Comparison of ENCODE assay signal across 17 cellular contexts in genomic region chr12:818733-819132, GRCh38.
DNase-seq lines count a peak whose midpoint lies in the region; ATAC-seq and TF ChIP-seq lines count a peak whose summit lies in the region.
"Had no signal": no experiment of that assay in that cellular context is flagged by ENCODE, and none has a peak within 500 bp of the region (broad histone marks: within the 10 kb centered on the region; RNA-seq: fewer than 3 reads in every experiment).

No MANE protein-coding gene starts in this region.

- DNase-seq in cardiac muscle cell (ENCODE audit: low read depth in 1 of 2, low spot score in 1 of 2) (no peak), left ventricle myocardium superior (no peak), T-helper 17 cell (no peak), fibroblast of gingiva (ENCODE audit: low read depth) (peak; percentile 34), type B pancreatic cell (ENCODE audit: extremely low spot score, unreplicated experiment) (no peak), body of pancreas (no peak)
- DNase-seq: activated CD8-positive, alpha-beta T cell treated with anti-CD3 and anti-CD28 coated beads for 36 hours; dorsolateral prefrontal cortex; left cardiac atrium; NCI-H1417; NCI-H510A had no signal

- H3K4me3 ChIP-seq in cardiac muscle cell (no peak overlapping the region), body of pancreas (no peak overlapping the region)
- H3K4me3 ChIP-seq: dorsolateral prefrontal cortex, HAP-1, smooth muscle cell had no signal

- peaks cover 11% of the 10 kb centered on the region for H3K36me3 Mint-ChIP-seq in T-helper 17 cell (ENCODE audit: low read depth)
- peaks cover 68% of the 10 kb centered on the region for H3K36me3 Mint-ChIP-seq in type B pancreatic cell

- ATAC-seq in left ventricle myocardium superior (no peak), T-helper 17 cell (no peak), body of pancreas (no peak), GM18520 (IDR thresholded peaks at IDR 0.05; ENCODE audit: unreplicated experiment) (no peak), GM21367 (IDR thresholded peaks at IDR 0.05; ENCODE audit: unreplicated experiment) (no peak)
- ATAC-seq: activated CD8-positive, alpha-beta T cell treated with anti-CD3 and anti-CD28 coated beads for 36 hours; activated naive CD4-positive, alpha-beta T cell treated with anti-CD3 and anti-CD28 coated beads, Interleukin-2, amount 50 U/mL, for 72 hours; left cardiac atrium had no signal

- H3K4me3 Mint-ChIP-seq in T-helper 17 cell, result no peak overlapping the region
- H3K4me3 Mint-ChIP-seq in type B pancreatic cell, result no peak overlapping the region
- H3K4me3 Mint-ChIP-seq: activated CD8-positive, alpha-beta T cell treated with anti-CD3 and anti-CD28 coated beads for 36 hours; T-helper 2 cell treated with Interferon-gamma antibody and Interleukin-4, amounts not matched to agents 5 μg/mL and 100 μg/mL, for 36 hours had no signal

- no peaks in the 10 kb centered on the region for H3K9me3 Mint-ChIP-seq in type B pancreatic cell

- H3K27me3 ChIP-seq in cardiac muscle cell, result no peaks in the 10 kb centered on the region
- no peaks in the 10 kb centered on the region for H3K27me3 ChIP-seq in body of pancreas
- H3K27me3 ChIP-seq: dorsolateral prefrontal cortex had no signal

- H3K27ac ChIP-seq in cardiac muscle cell, result peak overlapping the region; percentile 54
- H3K27ac ChIP-seq in body of pancreas, result no peak overlapping the region

- H3K36me3 ChIP-seq in cardiac muscle cell (peaks cover 4% of the 10 kb centered on the region), body of pancreas (replicated peaks in 1 of 2; ENCODE audit: insufficient read depth in 1 of 2, low read depth in 2 of 2) (no peaks in the 10 kb centered on the region)

- 64 to 70% methylated on average over 5 of the region's 5 CpGs for WGBS in body of pancreas, 2 donors

- no peak for TF ChIP-seq CTCF in cardiac muscle cell (IDR thresholded peaks at IDR 0.05; ENCODE audit: low read depth, low read length)
- peak; percentile 41 for TF ChIP-seq CTCF in type B pancreatic cell (conservative IDR thresholded peaks at IDR 0.05)
- TF ChIP-seq CTCF in body of pancreas (IDR thresholded peaks at IDR 0.05), result peak in 1 of 7 experiments; percentile 14

- TF ChIP-seq POLR2A in body of pancreas (IDR thresholded peaks at IDR 0.05), result no peak

- H3K4me1 Mint-ChIP-seq in T-helper 17 cell (peaks cover 42% of the 10 kb centered on the region), type B pancreatic cell (ENCODE audit: unreplicated experiment) (no peaks in the 10 kb centered on the region)

- peak overlapping the region; percentile 34 for H3K27ac Mint-ChIP-seq in T-helper 17 cell
- H3K27ac Mint-ChIP-seq in type B pancreatic cell, result no peak overlapping the region
- H3K27ac Mint-ChIP-seq: activated CD8-positive, alpha-beta T cell treated with anti-CD3 and anti-CD28 coated beads for 36 hours; activated naive CD4-positive, alpha-beta T cell treated with anti-CD3 and anti-CD28 coated beads, Interleukin-2, amount 50 U/mL, for 72 hours; T-helper 2 cell treated with Interferon-gamma antibody and Interleukin-4, amounts not matched to agents 5 μg/mL and 100 μg/mL, for 36 hours had no signal

- intact Hi-C loops in left ventricle myocardium superior (cut with micrococcal nuclease), result loop anchor here (10.0 kb wide), 1 partner anchor 64 kb away; the partner anchor contains the start of gene WNK1
- intact Hi-C loops in body of pancreas (cut with DNase I), result loop anchor here (5.0 kb wide), 1 partner anchor 251 kb away; no protein-coding TSS in a partner anchor

- no peaks in the 10 kb centered on the region for H3K27me3 Mint-ChIP-seq in T-helper 17 cell
- H3K27me3 Mint-ChIP-seq in type B pancreatic cell, result no peaks in the 10 kb centered on the region
- H3K27me3 Mint-ChIP-seq: activated CD8-positive, alpha-beta T cell treated with anti-CD3 and anti-CD28 coated beads for 36 hours had no signal

- H3K9me3 ChIP-seq in cardiac muscle cell (ENCODE audit: low read depth) (no peaks in the 10 kb centered on the region), T-helper 17 cell (ENCODE audit: control insufficient read depth, low read length, poor library complexity, severe bottlenecking) (no peaks in the 10 kb centered on the region), body of pancreas (no peaks in the 10 kb centered on the region)
- H3K9me3 ChIP-seq: HAP-1 had no signal

- peaks cover 7% of the 10 kb centered on the region for H3K4me1 ChIP-seq in cardiac muscle cell (ENCODE audit: low read depth)
- H3K4me1 ChIP-seq in body of pancreas, result no peaks in the 10 kb centered on the region
